8 cellular contexts compared by ENCODE assay signal in genomic region chrX:45806410-45807121, GRCh38.
DNase-seq lines count a peak whose midpoint lies in the region; ATAC-seq and TF ChIP-seq lines count a peak whose summit lies in the region.

No MANE protein-coding gene starts in this region.

- no peak overlapping the region for H3K27ac ChIP-seq in Karpas-422 (ENCODE audit: low read length)
- peak overlapping the region in 1 of 2 donors; percentile 66 for H3K27ac ChIP-seq in lung (ENCODE audit: low read depth in 1 of 2, low read length in 1 of 2)
- H3K27ac ChIP-seq in upper lobe of right lung = peak overlapping the region; percentile 68

- peak overlapping the region; percentile 96 for H3K27ac Mint-ChIP-seq in activated naive CD8-positive, alpha-beta T cell treated with anti-CD3 and anti-CD28 coated beads, Interleukin-2, amount 50 U/mL, for 24 hours

- H4K20me1 ChIP-seq in Karpas-422 (ENCODE audit: insufficient read depth, low read depth, low read length) = no peaks in the 10 kb centered on the region

- TF ChIP-seq CTCF in BJ (IDR thresholded peaks at IDR 0.05; ENCODE audit: insufficient read depth, low read depth, low read length) (no peak), lung (IDR thresholded peaks at IDR 0.05; ENCODE audit: control extremely low read depth, extremely low read depth) (no peak), upper lobe of right lung (IDR thresholded peaks at IDR 0.05) (no peak)

- no peaks in the 10 kb centered on the region for H3K9me2 ChIP-seq in Karpas-422 (replicated peaks; ENCODE audit: insufficient read depth, low read length)

- H3K4me3 ChIP-seq in BJ (ENCODE audit: low read depth, low read length) = peak overlapping the region; percentile 26
- no peak overlapping the region for H3K4me3 ChIP-seq in Karpas-422 (ENCODE audit: low read length)
- no peak overlapping the region for H3K4me3 ChIP-seq in lung
- peak overlapping the region; percentile 32 for H3K4me3 ChIP-seq in upper lobe of right lung

- no peaks in the 10 kb centered on the region for H3K9me3 Mint-ChIP-seq in activated naive CD8-positive, alpha-beta T cell treated with anti-CD3 and anti-CD28 coated beads, Interleukin-2, amount 50 U/mL, for 24 hours

- CTCF ChIA-PET in BJ (lab: Yijun Ruan, JAX) = interaction anchor here (0.7 kb wide), 1 partner anchor 1535 kb away, joined by 3 read pairs; no protein-coding TSS in a partner anchor

- peak overlapping the region; percentile 72 for H3K4me3 Mint-ChIP-seq in activated naive CD8-positive, alpha-beta T cell treated with anti-CD3 and anti-CD28 coated beads, Interleukin-2, amount 50 U/mL, for 24 hours

- no peak overlapping the region for H3K9ac ChIP-seq in Karpas-422 (ENCODE audit: low read length)

- H3K4me2 ChIP-seq in Karpas-422 (ENCODE audit: low read depth, low read length, poor library complexity, severe bottlenecking) = peak overlapping the region; percentile 24

- ATAC-seq in GM19397 (IDR thresholded peaks at IDR 0.05; ENCODE audit: unreplicated experiment) (peak; percentile 79), lung (ENCODE audit: insufficient read depth, low FRiP score) (peak; percentile 43), upper lobe of right lung (peak; percentile 43), HG02840 (IDR thresholded peaks at IDR 0.05; ENCODE audit: low FRiP score, unreplicated experiment) (no peak)
- ATAC-seq in activated naive CD8-positive, alpha-beta T cell treated with anti-CD3 and anti-CD28 coated beads, Interleukin-2, amount 50 U/mL, for 24 hours = peak; percentile 70

- no peaks in the 10 kb centered on the region for H3K79me2 ChIP-seq in Karpas-422 (ENCODE audit: low read length)

- H3K4me1 Mint-ChIP-seq in activated naive CD8-positive, alpha-beta T cell treated with anti-CD3 and anti-CD28 coated beads, Interleukin-2, amount 50 U/mL, for 24 hours = peaks cover 93% of the 10 kb centered on the region

- POLR2A ChIA-PET in BJ (lab: Charles Lee) = interaction anchor here (0.5 kb wide), 1 partner anchor 625 kb away, joined by 3 read pairs; no protein-coding TSS in a partner anchor

- H3K36me3 ChIP-seq in BJ (ENCODE audit: control insufficient read depth, insufficient read depth, low read length) = no peaks in the 10 kb centered on the region
- H3K36me3 ChIP-seq in Karpas-422 (ENCODE audit: insufficient read depth, low read length) = no peaks in the 10 kb centered on the region
- H3K36me3 ChIP-seq in lung (ENCODE audit: control insufficient read depth in 2 of 2, insufficient read depth in 2 of 2, low read length in 2 of 2) = no peaks in the 10 kb centered on the region
- no peaks in the 10 kb centered on the region for H3K36me3 ChIP-seq in upper lobe of right lung

- 20 to 40% methylated on average over 10 of the region's 10 CpGs for WGBS in lung, 2 donors

- H2AFZ ChIP-seq in Karpas-422 (ENCODE audit: low read length) = 0 out of 2 replicates have a peak overlapping the region, but pooled peaks have one; percentile 17

- intact Hi-C loops in upper lobe of right lung (cut with DNase I) = no loop called here

- DNase-seq in BJ (ENCODE audit: low read depth) (peak; percentile 35), Karpas-422 (no peak), lung (ENCODE audit: low spot score) (no peak), upper lobe of right lung (no peak), COR-L47 (lab: John Stamatoyannopoulos, UW) (no peak)
- no peak for DNase-seq in activated naive CD8-positive, alpha-beta T cell treated with anti-CD3 and anti-CD28 coated beads, Interleukin-2, amount 50 U/mL, for 24 hours

- peaks cover 47% of the 10 kb centered on the region for H3K36me3 Mint-ChIP-seq in activated naive CD8-positive, alpha-beta T cell treated with anti-CD3 and anti-CD28 coated beads, Interleukin-2, amount 50 U/mL, for 24 hours (ENCODE audit: low read depth)

- H3K4me1 ChIP-seq in Karpas-422 (ENCODE audit: low read length) (no peaks in the 10 kb centered on the region), lung (ENCODE audit: control insufficient read depth in 2 of 2, insufficient read depth in 2 of 2, low read length in 2 of 2) (peaks cover 0 to 3% of the 10 kb centered on the region in 2 donors), upper lobe of right lung (no peaks in the 10 kb centered on the region)

- H3K27me3 Mint-ChIP-seq in activated naive CD8-positive, alpha-beta T cell treated with anti-CD3 and anti-CD28 coated beads, Interleukin-2, amount 50 U/mL, for 24 hours = no peaks in the 10 kb centered on the region

- H3K9me3 ChIP-seq in Karpas-422 (ENCODE audit: low read length) = no peaks in the 10 kb centered on the region
- H3K9me3 ChIP-seq in lung (ENCODE audit: control insufficient read depth in 2 of 2, insufficient read depth in 1 of 2, low read length in 1 of 2) = peaks cover 0 to 2% of the 10 kb centered on the region in 2 donors
- H3K9me3 ChIP-seq in upper lobe of right lung = no peaks in the 10 kb centered on the region

- H3K27me3 ChIP-seq in BJ (ENCODE audit: control insufficient read depth, insufficient read depth, low read length) (no peaks in the 10 kb centered on the region), Karpas-422 (ENCODE audit: low read length) (no peaks in the 10 kb centered on the region), lung (ENCODE audit: control insufficient read depth, insufficient read depth) (no peaks in the 10 kb centered on the region), upper lobe of right lung (no peaks in the 10 kb centered on the region)

Comparison
In these comparisons a context has a peak if more than half of its experiments do, and no peak if none do; other contexts are left out.
1. H3K4me3 ChIP-seq: peak in BJ (single experiment) and upper lobe of right lung (single experiment); none in Karpas-422 (single experiment) and lung (single experiment).